29 cellular contexts compared by ENCODE assay signal in genomic region chr5:178107889-178108288, GRCh38. TPM values are rescaled to one million over a fixed set of nuclear protein-coding genes. Genes with fewer than 3 reads are reported as not detected.
DNase-seq lines count a peak whose midpoint lies in the region; ATAC-seq and TF ChIP-seq lines count a peak whose summit lies in the region.
"Had no signal": no experiment of that assay in that cellular context is flagged by ENCODE, and none has a peak within 500 bp of the region (broad histone marks: within the 10 kb centered on the region; RNA-seq: fewer than 3 reads in every experiment).

No MANE protein-coding gene starts in this region.

- peaks cover 10% of the 10 kb centered on the region for H3K9me3 Mint-ChIP-seq in GM23338
- H3K9me3 Mint-ChIP-seq: effector memory CD8-positive, alpha-beta T cell; naive thymus-derived CD8-positive, alpha-beta T cell had no signal

- H3F3A ChIP-seq in GM23338 (replicated peaks; ENCODE audit: low read depth), result peaks cover 7% of the 10 kb centered on the region

- H3K4me2 ChIP-seq in GM23338, result no peak overlapping the region
- H3K4me2 ChIP-seq: KMS-11 had no signal

- TF ChIP-seq CTCF in GM23338 (conservative IDR thresholded peaks at IDR 0.05; ENCODE audit: low read depth in 2 of 2), result peak in 1 of 2 experiments; percentile 9; a peak in 1 of 4 replicates

- no peak overlapping the region for H3K4me3 ChIP-seq in GM23338
- H3K4me3 ChIP-seq: heart left ventricle, left ventricle myocardium inferior, testis, uterus had no signal

- peaks cover 9% of the 10 kb centered on the region for H3K79me2 ChIP-seq in GM23338 (replicated peaks; ENCODE audit: insufficient read depth)

- peaks cover 12% of the 10 kb centered on the region; the same call in 1 of the 2 replicates for H3K4me1 ChIP-seq in GM23338 (ENCODE audit: insufficient read depth)
- H3K4me1 ChIP-seq: testis, uterus had no signal

- H3K36me3 Mint-ChIP-seq in GM23338 (ENCODE audit: low read depth), result peaks cover 3% of the 10 kb centered on the region; the same call in 2 of the 3 replicates
- H3K36me3 Mint-ChIP-seq: CD8-positive, alpha-beta T cell; naive thymus-derived CD8-positive, alpha-beta T cell had no signal

- H3K27me3 Mint-ChIP-seq in GM23338 (ENCODE audit: insufficient read depth, low read depth, poor library complexity), result peaks cover 15% of the 10 kb centered on the region
- H3K27me3 Mint-ChIP-seq: effector memory CD8-positive, alpha-beta T cell had no signal

- peak; percentile 65 for ATAC-seq in GM23338
- peak; percentile 48 for ATAC-seq in SK-N-SH treated with all-trans-retinoic acid at 6 μM for 48 hours
- ATAC-seq in GM21423 (IDR thresholded peaks at IDR 0.05; ENCODE audit: unreplicated experiment), result no peak
- ATAC-seq: CD8-positive, alpha-beta T cell; effector memory CD8-positive, alpha-beta T cell; HCT116; heart left ventricle; naive thymus-derived CD8-positive, alpha-beta T cell had no signal

- H3K4me3 Mint-ChIP-seq in GM23338, result no peak overlapping the region
- H3K4me3 Mint-ChIP-seq: CD8-positive, alpha-beta T cell; effector memory CD8-positive, alpha-beta T cell had no signal

- peak overlapping the region; percentile 92 for H2AFZ ChIP-seq in GM23338

- no peaks in the 10 kb centered on the region for H3K9me2 ChIP-seq in GM23338 (ENCODE audit: insufficient read depth)

- H3K27ac Mint-ChIP-seq in GM23338, result no peak overlapping the region; the same call in 1 of the 2 replicates
- H3K27ac Mint-ChIP-seq: CD8-positive, alpha-beta T cell; effector memory CD8-positive, alpha-beta T cell; progenitor cell of endocrine pancreas had no signal

- no peaks in the 10 kb centered on the region for H3K36me3 ChIP-seq in GM23338 (ENCODE audit: insufficient read depth)
- H3K36me3 ChIP-seq: heart left ventricle, left ventricle myocardium inferior, uterus had no signal

- H3K27me3 ChIP-seq in GM23338 (ENCODE audit: insufficient read depth), result no peaks in the 10 kb centered on the region
- H3K27me3 ChIP-seq: testis, uterus had no signal

- DNase-seq in GM23338 (ENCODE audit: low spot score) (peak; percentile 50), iPS-NIHi7 (ENCODE audit: extremely low spot score) (peak; percentile 59), retina (peak; percentile 47), NCI-H748 (lab: John Stamatoyannopoulos, UW; ENCODE audit: unreplicated experiment) (no peak)
- DNase-seq in NK-92 treated with Interleukin-12 subunit alpha and Interleukin-12 subunit beta, amount 100 ng/mL, for 24 hours (lab: John Stamatoyannopoulos, UW), result no peak
- DNase-seq: activated CD4-positive, alpha-beta T cell treated with anti-CD3 and anti-CD28 coated beads for 48 hours; activated gamma-delta T cell; activated T-cell treated with anti-CD3 and anti-CD28 coated beads, Interleukin-2, amount 50 U/mL, for 1 hour; caudate nucleus; CD8-positive, alpha-beta T cell; cortex of kidney; DMS153; effector memory CD8-positive, alpha-beta T cell; erythroblast; foreskin fibroblast; heart left ventricle; left ventricle myocardium inferior; naive thymus-derived CD8-positive, alpha-beta T cell; NCI-H146; NCI-H446 treated with DMSO at 0.1 percent for 48 hours; stimulated activated naive CD4-positive, alpha-beta T cell treated with Interleukin-2 at 50 U/mL for 16 hours; T-helper 2 cell; testis; uterus had no signal

- H3K4me1 Mint-ChIP-seq in GM23338, result peaks cover 17% of the 10 kb centered on the region

- no peaks in the 10 kb centered on the region for H4K20me1 ChIP-seq in GM23338 (replicated peaks; ENCODE audit: insufficient read depth)

- H3K27ac ChIP-seq in GM23338 (ENCODE audit: low read depth), result no peak overlapping the region
- H3K27ac ChIP-seq: heart left ventricle, KMS-11, left ventricle myocardium inferior, testis, uterus had no signal

TF ChIP-seq in GM23338, 12 proteins besides CTCF, POLR2A, EP300 and RAD21:
- TF ChIP-seq JUNB (IDR thresholded peaks at IDR 0.05; ENCODE audit: unreplicated experiment), result no peak

TF ChIP-seq in SK-N-SH treated with all-trans-retinoic acid at 6 μM for 48 hours, 23 proteins besides CTCF, POLR2A, EP300 and RAD21:
- TF ChIP-seq BACH2 (CRISPR knock-in tag; IDR thresholded peaks at IDR 0.05; ENCODE audit: borderline replicate concordance) (no peak), CSRNP3 (CRISPR knock-in tag; IDR thresholded peaks at IDR 0.05) (no peak), ZFP30 (CRISPR knock-in tag; IDR thresholded peaks at IDR 0.05) (no peak), ZNF8 (CRISPR knock-in tag; IDR thresholded peaks at IDR 0.05) (no peak)

RNA-seq across cellular contexts. Expression of gene N4BP3, which starts 5.4 kb away (rescaled TPM):
- total RNA-seq in GM23338 (2014; rRNA removed; shearing (Covaris generic)), result 52.7 and 58.2 TPM in 2 replicates
- 9.8 and 10.9 TPM in 2 replicates for polyA plus RNA-seq in GM23338 (2016; fragmentation: Nextera tagmentation; extraction: Ambion mirVana)

RNA-seq across cellular contexts. Expression of gene RMND5B, which starts 22.9 kb away (rescaled TPM):
- total RNA-seq in GM23338 (2014; rRNA removed; shearing (Covaris generic)), result 83.7 and 101 TPM in 2 replicates
- polyA plus RNA-seq in GM23338 (2016; fragmentation: Nextera tagmentation; extraction: Ambion mirVana), result 47.5 and 50.6 TPM in 2 replicates

RNA-seq across cellular contexts. Expression of gene NHP2, which starts 45.8 kb away (rescaled TPM):
- total RNA-seq in GM23338 (2014; rRNA removed; shearing (Covaris generic)), result 452 and 455 TPM in 2 replicates
- polyA plus RNA-seq in GM23338 (2016; fragmentation: Nextera tagmentation; extraction: Ambion mirVana), result 435 and 450 TPM in 2 replicates

Comparison
In these comparisons a context has a peak if more than half of its experiments do, and no peak if none do; other contexts are left out.
1. DNase-seq: peak in GM23338 (single experiment), iPS-NIHi7 (single experiment) and retina (single experiment); none in NCI-H748 (single experiment) and NK-92 treated with Interleukin-12 subunit alpha and Interleukin-12 subunit beta, amount 100 ng/mL, for 24 hours (single experiment).